Comparison of ENCODE assay signal across 8 cellular contexts in genomic region chr6:149271348-149272340, GRCh38. TPM values are rescaled to one million over a fixed set of nuclear protein-coding genes. Genes with fewer than 3 reads are reported as not detected.
DNase-seq lines count a peak whose midpoint lies in the region; ATAC-seq lines count a peak whose summit lies in the region.

No MANE protein-coding gene starts in this region.

- peak overlapping the region; percentile 54 to 55 for H3K4me3 Mint-ChIP-seq in effector memory CD8-positive, alpha-beta T cell

- peaks cover 5 to 6% of the 10 kb centered on the region in 2 donors for H3K27me3 Mint-ChIP-seq in effector memory CD8-positive, alpha-beta T cell

- peaks cover 12 to 19% of the 10 kb centered on the region in 2 donors for H3K4me1 Mint-ChIP-seq in effector memory CD8-positive, alpha-beta T cell (ENCODE audit: low read depth in 2 of 2)

- H3K27ac Mint-ChIP-seq in effector memory CD8-positive, alpha-beta T cell = peak overlapping the region; percentile 59 to 62

- no peaks in the 10 kb centered on the region for H3K9me3 Mint-ChIP-seq in effector memory CD8-positive, alpha-beta T cell

- H3K36me3 Mint-ChIP-seq in effector memory CD8-positive, alpha-beta T cell (ENCODE audit: insufficient read depth) = no peaks in the 10 kb centered on the region

- ATAC-seq in GM18520 (IDR thresholded peaks at IDR 0.05; ENCODE audit: unreplicated experiment) (peak; percentile 51), HG02885 (IDR thresholded peaks at IDR 0.05; ENCODE audit: poor library complexity, unreplicated experiment) (peak; percentile 85)
- ATAC-seq in effector memory CD8-positive, alpha-beta T cell (replicated peaks) = peak; percentile 93

- DNase-seq in UCSD-AML1 (lab: John Stamatoyannopoulos, UW; ENCODE audit: unreplicated experiment) = peak; percentile 55
- peak in 1 of 3 experiments; percentile 17 for DNase-seq in effector memory CD8-positive, alpha-beta T cell
- DNase-seq in stimulated activated CD8-positive, alpha-beta memory T cell treated with anti-CD3 and anti-CD28 coated beads, Interleukin-4, amount 100 ng/mL, for 4 hours (ENCODE audit: low read depth in 2 of 2, low spot score in 1 of 2) = peak; percentile 65 to 81
- DNase-seq in RKO (ENCODE audit: low spot score) = no peak
- DNase-seq in GOT3 (lab: John Stamatoyannopoulos, UW) = no peak
- DNase-seq in cerebellum (ENCODE audit: low spot score) = no peak

RNA-seq across cellular contexts. Expression of gene TAB2, which starts 45.9 kb away (rescaled TPM):
- 52.2 TPM for total RNA-seq in cerebellum

Comparison
In these comparisons a context has a peak if more than half of its experiments do, and no peak if none do; other contexts are left out.
1. DNase-seq: peak in UCSD-AML1 (single experiment) and stimulated activated CD8-positive, alpha-beta memory T cell treated with anti-CD3 and anti-CD28 coated beads, Interleukin-4, amount 100 ng/mL, for 4 hours (2 of 2); none in RKO (single experiment), GOT3 (single experiment) and cerebellum (single experiment).
2. Peak in every context shown above with its lines, with median percentiles within 50 percentile points of each other: ATAC-seq.